In the genomic region with DNA sequence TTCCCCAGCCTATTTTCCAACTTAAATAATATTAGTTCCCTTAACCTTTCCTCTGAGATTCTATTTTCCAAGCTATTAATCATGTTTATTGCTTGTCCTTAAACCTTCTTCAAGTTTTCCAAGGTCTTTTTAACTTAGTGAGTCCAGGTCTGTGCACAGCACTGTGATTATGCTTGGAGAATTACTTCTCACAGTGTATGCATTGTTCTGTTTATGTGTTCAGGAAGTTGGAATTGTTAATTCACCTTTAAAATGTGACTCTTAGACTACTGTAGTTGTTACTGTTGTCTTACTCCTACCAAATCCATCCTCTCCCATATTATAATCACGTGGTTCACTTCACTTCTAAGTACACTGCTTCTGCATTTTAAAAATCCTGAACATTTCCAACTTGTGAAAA, we compare ENCODE assay signal across 19 cellular contexts.
DNase-seq lines count a peak whose midpoint lies in the region; FAIRE-seq and TF ChIP-seq lines count a peak whose summit lies in the region.
"Had no signal": no experiment of that assay in that cellular context is flagged by ENCODE, and none has a peak within 500 bp of the region (broad histone marks: within the 10 kb centered on the region; RNA-seq: fewer than 3 reads in every experiment).

No MANE protein-coding gene starts in this region.

- no peak for FAIRE-seq in endothelial cell of umbilical vein (lab: Jason Lieb, UNC)
- FAIRE-seq: A549 had no signal

- TF ChIP-seq CTCF in endothelial cell of umbilical vein (IDR thresholded peaks at IDR 0.05; ENCODE audit: extremely low read depth in 1 of 2, insufficient read depth in 1 of 2, low read depth in 1 of 2, low read length in 2 of 2) (no peak), dorsolateral prefrontal cortex (IDR thresholded peaks at IDR 0.05 in 54 of 56, conservative IDR thresholded peaks at IDR 0.05 in 2 of 56; ENCODE audit: low read depth in 1 of 56, partially characterized antibody in 56 of 56) (no peak)

- H3K4me3 ChIP-seq in endothelial cell of umbilical vein (replicated peaks in 1 of 3; ENCODE audit: insufficient read depth in 1 of 3, low read depth in 1 of 3, low read length in 3 of 3) (no peak overlapping the region), dorsolateral prefrontal cortex (no peak overlapping the region)
- H3K4me3 ChIP-seq: A549 had no signal

- no peaks in the 10 kb centered on the region for H3K9me1 ChIP-seq in endothelial cell of umbilical vein (replicated peaks; ENCODE audit: control insufficient read depth, extremely low read depth, insufficient read depth, low read length)

- dilution Hi-C loops in endothelial cell of umbilical vein (cut with MboI; ENCODE audit: extremely low pct_ligation_motif_present, low sequenced_read_pairs), result no loop called here

- POLR2A ChIA-PET in HEK293T (lab: Yijun Ruan, JAX) (no interaction called here), endothelial cell of umbilical vein (lab: Charles Lee) (no interaction called here)
- POLR2A ChIA-PET in activated CD4-positive, alpha-beta memory T cell treated with anti-CD3 and anti-CD28 coated beads for 36 hours (lab: Charles Lee), result no interaction called here

- H3K36me3 Mint-ChIP-seq in activated CD4-positive, alpha-beta memory T cell treated with anti-CD3 and anti-CD28 coated beads for 36 hours, result no peaks in the 10 kb centered on the region
- H3K36me3 Mint-ChIP-seq: CD14-positive monocyte had no signal

- H3K9ac ChIP-seq in endothelial cell of umbilical vein (replicated peaks; ENCODE audit: extremely low read depth, insufficient read depth, low read length), result no peak overlapping the region

- CTCF ChIA-PET in HEK293T (lab: Yijun Ruan, JAX) (no interaction called here), endothelial cell of umbilical vein (lab: Charles Lee) (no interaction called here)
- CTCF ChIA-PET in activated CD4-positive, alpha-beta memory T cell treated with anti-CD3 and anti-CD28 coated beads for 36 hours (lab: Charles Lee), result no interaction called here

- DNase-seq in NCI-H1105 treated with DMSO at 0.1 percent for 48 hours (lab: John Stamatoyannopoulos, UW) (peak; percentile 15), NCI-H1105 (lab: John Stamatoyannopoulos, UW) (no peak), HEK293T (ENCODE audit: extremely low spot score) (no peak), NCI-H2227 (lab: John Stamatoyannopoulos, UW; ENCODE audit: unreplicated experiment) (peak; percentile 6), endothelial cell of umbilical vein (ENCODE audit: low read depth, low spot score) (peak; percentile 46), dorsolateral prefrontal cortex (no peak), NCI-H446 (lab: John Stamatoyannopoulos, UW) (no peak)
- no peak for DNase-seq in activated CD4-positive, alpha-beta memory T cell treated with anti-CD3 and anti-CD28 coated beads for 36 hours
- DNase-seq: H7, HFFc6, Kasumi-1, NCI-H1694 treated with DMSO at 0.1 percent for 48 hours, NCI-H2081 treated with DMSO at 0.1 percent for 48 hours, NCI-H446 treated with DMSO at 0.1 percent for 48 hours, NCI-H82, RPMI8226 had no signal

- H2AFZ ChIP-seq in endothelial cell of umbilical vein (ENCODE audit: low read depth, low read length), result no peak overlapping the region

- H3K4me2 ChIP-seq in endothelial cell of umbilical vein (ENCODE audit: insufficient read depth, low read length), result no peak overlapping the region
- H3K4me2 ChIP-seq: A549 had no signal

- H4K20me1 ChIP-seq in endothelial cell of umbilical vein (replicated peaks; ENCODE audit: control insufficient read depth, extremely low read depth, insufficient read depth, low read length), result no peaks in the 10 kb centered on the region

- no peaks in the 10 kb centered on the region for H3K36me3 ChIP-seq in endothelial cell of umbilical vein (ENCODE audit: control insufficient read depth in 2 of 2, extremely low read depth in 1 of 2, insufficient read depth in 2 of 2, low read length in 2 of 2)

- no peaks in the 10 kb centered on the region for H3K9me3 ChIP-seq in endothelial cell of umbilical vein (replicated peaks; ENCODE audit: control insufficient read depth, insufficient read depth, low read length)
- H3K9me3 ChIP-seq: A549 had no signal

- no peaks in the 10 kb centered on the region for H3K4me1 ChIP-seq in endothelial cell of umbilical vein (ENCODE audit: control insufficient read depth, extremely low read depth, insufficient read depth, low read length)
- H3K4me1 ChIP-seq: A549 had no signal

- H3K27ac Mint-ChIP-seq in activated CD4-positive, alpha-beta memory T cell treated with anti-CD3 and anti-CD28 coated beads for 36 hours, result no peak overlapping the region
- H3K27ac Mint-ChIP-seq: B cell, CD14-positive monocyte, HFFc6 had no signal

- H3K27me3 ChIP-seq in endothelial cell of umbilical vein (ENCODE audit: control insufficient read depth in 2 of 2, insufficient read depth in 2 of 2, low read length in 2 of 2) (no peaks in the 10 kb centered on the region), dorsolateral prefrontal cortex (no peaks in the 10 kb centered on the region)

- no peaks in the 10 kb centered on the region for H3K79me2 ChIP-seq in endothelial cell of umbilical vein (ENCODE audit: control insufficient read depth, insufficient read depth, low read length)

- no peak for TF ChIP-seq POLR2A in endothelial cell of umbilical vein (IDR thresholded peaks at IDR 0.05; ENCODE audit: low read depth, low read length)

- H3K27ac ChIP-seq in endothelial cell of umbilical vein (ENCODE audit: insufficient read depth, low read depth, low read length), result no peak overlapping the region
- no peak overlapping the region for H3K27ac ChIP-seq in dorsolateral prefrontal cortex
- H3K27ac ChIP-seq: A549 had no signal

- no peaks in the 10 kb centered on the region for H3K27me3 Mint-ChIP-seq in activated CD4-positive, alpha-beta memory T cell treated with anti-CD3 and anti-CD28 coated beads for 36 hours
- H3K27me3 Mint-ChIP-seq: B cell had no signal

- intact Hi-C loops in endothelial cell of umbilical vein (cut with micrococcal nuclease), result no loop called here
- intact Hi-C loops in dorsolateral prefrontal cortex (cut with DNase I), result no loop called here
- intact Hi-C loops in activated CD4-positive, alpha-beta memory T cell treated with anti-CD3 and anti-CD28 coated beads for 36 hours (cut with micrococcal nuclease), result no loop called here

- H3K9me3 Mint-ChIP-seq in activated CD4-positive, alpha-beta memory T cell treated with anti-CD3 and anti-CD28 coated beads for 36 hours, result peaks cover 31% of the 10 kb centered on the region
- H3K9me3 Mint-ChIP-seq: CD14-positive monocyte had no signal

- no TSS peak for BruUV-seq in endothelial cell of umbilical vein (replicated peaks; lab: Mats Ljungman, UMichigan)

- H3K4me1 Mint-ChIP-seq in activated CD4-positive, alpha-beta memory T cell treated with anti-CD3 and anti-CD28 coated beads for 36 hours (ENCODE audit: low read depth), result no peaks in the 10 kb centered on the region
- H3K4me1 Mint-ChIP-seq: B cell, CD14-positive monocyte had no signal

- no peak overlapping the region for H3K4me3 Mint-ChIP-seq in activated CD4-positive, alpha-beta memory T cell treated with anti-CD3 and anti-CD28 coated beads for 36 hours
- H3K4me3 Mint-ChIP-seq: B cell, CD14-positive monocyte, HFFc6 had no signal

TF ChIP-seq in HEK293T, 16 proteins besides CTCF, POLR2A, EP300 and RAD21:
- TF ChIP-seq ZNF384 (IDR thresholded peaks at IDR 0.05), result no peak
- TF ChIP-seq, protein P1, sequence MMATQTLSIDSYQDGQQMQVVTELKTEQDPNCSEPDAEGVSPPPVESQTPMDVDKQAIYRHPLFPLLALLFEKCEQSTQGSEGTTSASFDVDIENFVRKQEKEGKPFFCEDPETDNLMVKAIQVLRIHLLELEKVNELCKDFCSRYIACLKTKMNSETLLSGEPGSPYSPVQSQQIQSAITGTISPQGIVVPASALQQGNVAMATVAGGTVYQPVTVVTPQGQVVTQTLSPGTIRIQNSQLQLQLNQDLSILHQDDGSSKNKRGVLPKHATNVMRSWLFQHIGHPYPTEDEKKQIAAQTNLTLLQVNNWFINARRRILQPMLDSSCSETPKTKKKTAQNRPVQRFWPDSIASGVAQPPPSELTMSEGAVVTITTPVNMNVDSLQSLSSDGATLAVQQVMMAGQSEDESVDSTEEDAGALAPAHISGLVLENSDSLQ (IDR thresholded peaks at IDR 0.05), result 0 out of 2 replicates have a peak, but pooled peaks have one; percentile 9
- no peak for TF ChIP-seq ARNT (IDR thresholded peaks at IDR 0.05)
TF ChIP-seq in HEK293T: peak in this region for 1.

TF ChIP-seq in endothelial cell of umbilical vein, 7 proteins besides CTCF, POLR2A, EP300 and RAD21:
- TF ChIP-seq, protein P2, sequence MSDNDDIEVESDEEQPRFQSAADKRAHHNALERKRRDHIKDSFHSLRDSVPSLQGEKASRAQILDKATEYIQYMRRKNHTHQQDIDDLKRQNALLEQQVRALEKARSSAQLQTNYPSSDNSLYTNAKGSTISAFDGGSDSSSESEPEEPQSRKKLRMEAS (IDR thresholded peaks at IDR 0.05; ENCODE audit: insufficient read depth, insufficient read length), result no peak
- TF ChIP-seq FOS (IDR thresholded peaks at IDR 0.05; ENCODE audit: borderline replicate concordance, insufficient read depth, low read length), result no peak
- TF ChIP-seq EZH2 (IDR thresholded peaks at IDR 0.05; ENCODE audit: borderline replicate concordance, low read depth, low read length, severe bottlenecking), result no peak
- TF ChIP-seq GATA2 (IDR thresholded peaks at IDR 0.05; ENCODE audit: insufficient read depth, insufficient read length, low read depth, low read length), result no peak
- TF ChIP-seq POLR2AphosphoS5 (IDR thresholded peaks at IDR 0.05; ENCODE audit: insufficient read depth, low read depth, low read length), result no peak
- TF ChIP-seq JUN (IDR thresholded peaks at IDR 0.05; ENCODE audit: borderline replicate concordance, insufficient read depth, insufficient read length, low read depth), result no peak
- TF ChIP-seq MYC (IDR thresholded peaks at IDR 0.05; ENCODE audit: low read depth, low read length), result no peak

Comparison
In these comparisons a context has a peak if more than half of its experiments do, and no peak if none do; other contexts are left out.
1. DNase-seq: peak in NCI-H1105 treated with DMSO at 0.1 percent for 48 hours (single experiment), NCI-H2227 (single experiment) and endothelial cell of umbilical vein (single experiment); none in NCI-H1105 (single experiment), HEK293T (single experiment), dorsolateral prefrontal cortex (0 of 10), NCI-H446 (0 of 2) and activated CD4-positive, alpha-beta memory T cell treated with anti-CD3 and anti-CD28 coated beads for 36 hours (single experiment).